Comparison of ENCODE assay signal across 23 cellular contexts in genomic region chr1:40141878-40142535, GRCh38. TPM values are rescaled to one million over a fixed set of nuclear protein-coding genes. Genes with fewer than 3 reads are reported as not detected.
DNase-seq lines count a peak whose midpoint lies in the region; ATAC-seq and TF ChIP-seq lines count a peak whose summit lies in the region.
"Had no signal": no experiment of that assay in that cellular context is flagged by ENCODE, and none has a peak within 500 bp of the region (broad histone marks: within the 10 kb centered on the region; RNA-seq: fewer than 3 reads in every experiment).

No MANE protein-coding gene starts in this region.

- intact Hi-C loops in IMR-90 (cut with micrococcal nuclease), result loop anchor here (5.0 kb wide), 3 partner anchors 45 to 525 kb away; partner anchors contain the start of genes COL9A2, PPT1 and RIMS3

- H3K27ac Mint-ChIP-seq in mesothelial cell of epicardium, result peak overlapping the region; percentile 83
- H3K27ac Mint-ChIP-seq in activated naive CD8-positive, alpha-beta T cell treated with anti-CD3 and anti-CD28 coated beads, Interleukin-2, amount 50 U/mL, for 24 hours, result no peak overlapping the region
- H3K27ac Mint-ChIP-seq: activated CD4-positive, alpha-beta T cell treated with anti-CD3 and anti-CD28 coated beads, Interleukin-2, amount 10 ng/mL, durations not matched to agents 7 days and 5 days had no signal

- no peak overlapping the region for H2BK20ac ChIP-seq in IMR-90 (ENCODE audit: low read depth, low read length)

- H2AFZ ChIP-seq in IMR-90 (replicated peaks; ENCODE audit: low read length, poor library complexity), result no peak overlapping the region

- no peak for ATAC-seq in IMR-90 (ENCODE audit: low read depth)
- no peak for ATAC-seq in activated naive CD8-positive, alpha-beta T cell treated with anti-CD3 and anti-CD28 coated beads, Interleukin-2, amount 50 U/mL, for 24 hours
- ATAC-seq: left lung had no signal

- dilution Hi-C loops in IMR-90 (cut with HindIII; ENCODE audit: low sequenced_read_pairs, unreplicated experiment), result no loop called here

- no peak overlapping the region for H2BK120ac ChIP-seq in IMR-90 (ENCODE audit: low read depth, low read length)

- no peak overlapping the region for H2AK5ac ChIP-seq in IMR-90 (ENCODE audit: low read depth, low read length)

- no peak overlapping the region for H3K4me2 ChIP-seq in IMR-90 (ENCODE audit: low read depth, low read length)

- in situ Hi-C loops in IMR-90 (cut with MboI; ENCODE audit: low sequenced_read_pairs), result no loop called here

- peaks cover 5% of the 10 kb centered on the region for H3K9me3 Mint-ChIP-seq in mesothelial cell of epicardium
- no peaks in the 10 kb centered on the region for H3K9me3 Mint-ChIP-seq in activated naive CD8-positive, alpha-beta T cell treated with anti-CD3 and anti-CD28 coated beads, Interleukin-2, amount 50 U/mL, for 24 hours
- H3K9me3 Mint-ChIP-seq: activated CD4-positive, alpha-beta T cell treated with anti-CD3 and anti-CD28 coated beads, Interleukin-2, amount 10 ng/mL, durations not matched to agents 7 days and 5 days; central memory CD8-positive, alpha-beta T cell had no signal

- no peak for TF ChIP-seq RAD21 in IMR-90 (IDR thresholded peaks at IDR 0.05; ENCODE audit: low read length)

- H3K79me1 ChIP-seq in IMR-90 (ENCODE audit: low read depth in 1 of 2, low read length in 2 of 2), result no peaks in the 10 kb centered on the region

- peaks cover 19% of the 10 kb centered on the region for H3K27me3 ChIP-seq in IMR-90 (ENCODE audit: control insufficient read depth, insufficient read depth, low read length)

- H2BK5ac ChIP-seq in IMR-90 (ENCODE audit: low read depth, low read length, poor library complexity, severe bottlenecking), result no peak overlapping the region

- peaks cover 30% of the 10 kb centered on the region for H3K27me3 Mint-ChIP-seq in mesothelial cell of epicardium (ENCODE audit: low read depth)
- H3K27me3 Mint-ChIP-seq in activated naive CD8-positive, alpha-beta T cell treated with anti-CD3 and anti-CD28 coated beads, Interleukin-2, amount 50 U/mL, for 24 hours, result peaks cover 12% of the 10 kb centered on the region

- no peaks in the 10 kb centered on the region for H4K20me1 ChIP-seq in IMR-90 (ENCODE audit: insufficient read depth, low read length)

- no peak overlapping the region for H4K8ac ChIP-seq in IMR-90 (ENCODE audit: low read depth in 2 of 2, low read length in 2 of 2)

- H3K4ac ChIP-seq in IMR-90 (ENCODE audit: low read depth, low read length), result no peak overlapping the region

- no peaks in the 10 kb centered on the region for H3K36me3 Mint-ChIP-seq in mesothelial cell of epicardium
- H3K36me3 Mint-ChIP-seq in activated naive CD8-positive, alpha-beta T cell treated with anti-CD3 and anti-CD28 coated beads, Interleukin-2, amount 50 U/mL, for 24 hours (ENCODE audit: low read depth), result no peaks in the 10 kb centered on the region

- TF ChIP-seq POLR2A in IMR-90 (IDR thresholded peaks at IDR 0.05; ENCODE audit: low read depth, low read length), result no peak

- H3K4me1 Mint-ChIP-seq in mesothelial cell of epicardium, result peaks cover 26% of the 10 kb centered on the region
- H3K4me1 Mint-ChIP-seq in activated naive CD8-positive, alpha-beta T cell treated with anti-CD3 and anti-CD28 coated beads, Interleukin-2, amount 50 U/mL, for 24 hours, result peaks cover 2% of the 10 kb centered on the region

- no peak overlapping the region for H3K4me3 ChIP-seq in IMR-90 (ENCODE audit: insufficient read depth, low read depth, low read length)
- H3K4me3 ChIP-seq: left lung, prostate gland, stomach had no signal

- H3K23ac ChIP-seq in IMR-90 (ENCODE audit: low read depth, low read length), result no peak overlapping the region

- no peak overlapping the region for H4K91ac ChIP-seq in IMR-90 (ENCODE audit: insufficient read depth, low read depth, low read length)

- H2BK15ac ChIP-seq in IMR-90 (ENCODE audit: low read depth, low read length), result no peak overlapping the region

- H3K9me3 ChIP-seq in IMR-90 (ENCODE audit: control insufficient read depth, insufficient read depth, low read length), result peaks cover 5% of the 10 kb centered on the region
- H3K9me3 ChIP-seq: BE2C, left lung, prostate gland, stomach had no signal

- no peaks in the 10 kb centered on the region for H3K36me3 ChIP-seq in IMR-90 (ENCODE audit: control insufficient read depth, insufficient read depth, low read length)
- H3K36me3 ChIP-seq: BE2C, left lung, prostate gland, stomach had no signal

- CTCF ChIA-PET in IMR-90 (lab: Yijun Ruan, JAX), result interaction anchor here (0.6 to 4.0 kb wide), 5 partner anchors 11 to 305 kb away, joined by 3 to 39 read pairs (median 4); no protein-coding TSS in a partner anchor

- no peak overlapping the region for H4K5ac ChIP-seq in IMR-90 (ENCODE audit: low read depth, low read length)

- no peak overlapping the region for H3K9ac ChIP-seq in IMR-90 (ENCODE audit: low read depth, low read length)

- H3K27ac ChIP-seq in IMR-90 (ENCODE audit: insufficient read depth, low read length), result no peak overlapping the region
- H3K27ac ChIP-seq in VCaP, result peak overlapping the region; percentile 66; the same call in 1 of the 2 replicates
- H3K27ac ChIP-seq: left lung, stomach had no signal

- WGBS in IMR-90 (ENCODE audit: extremely low coverage in 2 of 2, insufficient read length in 1 of 2), 2 experiments, result no CpG with 5 or more reads among the region's 2 CpGs

- no peak overlapping the region for H3K4me3 Mint-ChIP-seq in mesothelial cell of epicardium
- no peak overlapping the region for H3K4me3 Mint-ChIP-seq in activated naive CD8-positive, alpha-beta T cell treated with anti-CD3 and anti-CD28 coated beads, Interleukin-2, amount 50 U/mL, for 24 hours
- H3K4me3 Mint-ChIP-seq: activated CD4-positive, alpha-beta T cell treated with anti-CD3 and anti-CD28 coated beads, Interleukin-2, amount 10 ng/mL, durations not matched to agents 7 days and 5 days; central memory CD8-positive, alpha-beta T cell had no signal

- H3K56ac ChIP-seq in IMR-90 (ENCODE audit: extremely low read depth, insufficient read depth, low read length), result no peak overlapping the region

- H3K14ac ChIP-seq in IMR-90 (replicated peaks; ENCODE audit: low read depth, low read length), result no peak overlapping the region

- no peak for TF ChIP-seq CTCF in IMR-90 (conservative IDR thresholded peaks at IDR 0.05; ENCODE audit: low read depth, low read length)
- TF ChIP-seq CTCF in VCaP (conservative IDR thresholded peaks at IDR 0.05), result no peak
- TF ChIP-seq CTCF in mesothelial cell of epicardium (IDR thresholded peaks at IDR 0.05; ENCODE audit: unreplicated experiment), result no peak

- H2AK9ac ChIP-seq in IMR-90 (replicated peaks; ENCODE audit: low read depth, low read length, poor library complexity), result no peak overlapping the region

- BruUV-seq in IMR-90 (replicated peaks; lab: Mats Ljungman, UMichigan), result no TSS peak

- H3K18ac ChIP-seq in IMR-90 (ENCODE audit: low read depth, low read length), result no peak overlapping the region

- no peaks in the 10 kb centered on the region for H3K9me1 ChIP-seq in IMR-90 (ENCODE audit: insufficient read depth, low read length)

- H3K4me1 ChIP-seq in IMR-90 (ENCODE audit: control insufficient read depth, insufficient read depth, low read length), result no peaks in the 10 kb centered on the region
- H3K4me1 ChIP-seq: BE2C had no signal

- POLR2A ChIA-PET in IMR-90 (lab: Charles Lee; ENCODE audit: unreplicated experiment), result no interaction called here

- DNase-seq in EH (ENCODE audit: low read depth) (peak; percentile 57), IMR-90 (peak; percentile 15), mesothelial cell of epicardium (ENCODE audit: low spot score in 2 of 2, unreplicated experiment in 2 of 2) (no peak), T-helper 1 cell (no peak), DMS153 (lab: John Stamatoyannopoulos, UW) (no peak), NCI-H446 (lab: John Stamatoyannopoulos, UW) (no peak)
- DNase-seq in activated naive CD8-positive, alpha-beta T cell treated with anti-CD3 and anti-CD28 coated beads, Interleukin-2, amount 50 U/mL, for 24 hours, result no peak
- DNase-seq: activated CD4-positive, alpha-beta T cell treated with anti-CD3 and anti-CD28 coated beads, Interleukin-2, amount 10 ng/mL, durations not matched to agents 7 days and 5 days; activated gamma-delta T cell treated with Interleukin-2 at 50 U/mL for 16 hours; amygdala; BE2C; glutamatergic neuron; Karpas-422; left lung; NCI-H446 treated with DMSO at 0.1 percent for 48 hours; RPMI8226; small intestine; stimulated activated CD4-positive, alpha-beta T cell treated with anti-CD3 and anti-CD28 coated beads, Interleukin-2, amount 100 ng/mL, for 48 hours; stomach; trophoblast cell had no signal

TF ChIP-seq in IMR-90, 13 proteins besides CTCF, POLR2A, EP300 and RAD21 (continues in another document):
- TF ChIP-seq MXI1 (IDR thresholded peaks at IDR 0.05; ENCODE audit: borderline replicate concordance, low read depth, low read length), result no peak
- TF ChIP-seq MAFK (IDR thresholded peaks at IDR 0.05; ENCODE audit: low read depth, low read length), result no peak
- TF ChIP-seq SMC3 (IDR thresholded peaks at IDR 0.05; ENCODE audit: low read depth, low read length), result no peak
- TF ChIP-seq RCOR1 (IDR thresholded peaks at IDR 0.05; ENCODE audit: insufficient replicate concordance, low read length), result no peak
- TF ChIP-seq CHD1 (IDR thresholded peaks at IDR 0.05; ENCODE audit: low read depth, low read length), result no peak
- no peak for TF ChIP-seq BHLHE40 (IDR thresholded peaks at IDR 0.05; ENCODE audit: low read depth, low read length)
- TF ChIP-seq USF2 (IDR thresholded peaks at IDR 0.05; ENCODE audit: low read depth, low read length), result no peak
- no peak for TF ChIP-seq RFX5 (IDR thresholded peaks at IDR 0.05; ENCODE audit: low read depth, low read length)
- TF ChIP-seq CEBPB (IDR thresholded peaks at IDR 0.05; ENCODE audit: low read depth, low read length), result no peak
- TF ChIP-seq MAZ (IDR thresholded peaks at IDR 0.05; ENCODE audit: borderline replicate concordance, low read depth, low read length), result no peak

RNA-seq across cellular contexts. Expression of gene RLF, which starts 19.2 kb away (rescaled TPM):
- total RNA-seq in IMR-90 (2012; rRNA removed) (29.8 and 33.1 TPM in 2 replicates), mesothelial cell of epicardium (33.2 to 33.6 TPM (median 33.3 TPM) in 3 replicates)
- polyA plus RNA-seq in IMR-90 (2012; rRNA removed), result 3.4 and 4.4 TPM in 2 replicates
- polyA plus RNA-seq in IMR-90 (2012; cell fraction: cytosol; rRNA removed), result 0.69 and 1.0 TPM in 2 replicates
- polyA plus RNA-seq in IMR-90 (2012; cell fraction: nucleus; rRNA removed; ENCODE audit: low replicate concordance), result 1.4 and 15.6 TPM in 2 replicates

RNA-seq across cellular contexts. Expression of gene PPT1, which starts 45.0 kb away (rescaled TPM):
- 41.4 and 55.4 TPM in 2 replicates for total RNA-seq in IMR-90 (2012; rRNA removed)
- 19.9 and 22.7 TPM in 2 replicates for polyA plus RNA-seq in IMR-90 (2012; rRNA removed)
- polyA plus RNA-seq in IMR-90 (2012; cell fraction: cytosol; rRNA removed), result 9.5 and 13.9 TPM in 2 replicates
- 4.2 and 13.5 TPM in 2 replicates for polyA plus RNA-seq in IMR-90 (2012; cell fraction: nucleus; rRNA removed; ENCODE audit: low replicate concordance)
- 81.8 to 90.9 TPM (median 85.3 TPM) in 3 replicates for total RNA-seq in mesothelial cell of epicardium

Comparison
In these comparisons a context has a peak if more than half of its experiments do, and no peak if none do; other contexts are left out.
1. DNase-seq: peak in EH (single experiment) and IMR-90 (single experiment); none in mesothelial cell of epicardium (0 of 2), activated naive CD8-positive, alpha-beta T cell treated with anti-CD3 and anti-CD28 coated beads, Interleukin-2, amount 50 U/mL, for 24 hours (single experiment), T-helper 1 cell (0 of 5), DMS153 (single experiment) and NCI-H446 (0 of 2).